In genomic region chr4:149715822-149716585, GRCh38 we compare ENCODE assay signal across 22 cellular contexts.
"Had no signal": no experiment of that assay in that cellular context is flagged by ENCODE, and none has a peak within 500 bp of the region (broad histone marks: within the 10 kb centered on the region; RNA-seq: fewer than 3 reads in every experiment).

No MANE protein-coding gene starts in this region.

- ATAC-seq: activated naive CD4-positive, alpha-beta T cell treated with anti-CD3 and anti-CD28 coated beads, Interleukin-2, amount 50 U/mL, for 72 hours; activated T-cell treated with anti-CD3 and anti-CD28 coated beads, Interleukin-2, amount 50 U/mL, for 4 hours; activated T-helper 17 cell treated with anti-CD3 and anti-CD28 coated beads, Interleukin-2, amount 50 U/mL, for 72 hours; foreskin keratinocyte; heart left ventricle; naive thymus-derived CD4-positive, alpha-beta T cell; right cardiac atrium; stimulated activated naive CD8-positive, alpha-beta T cell treated with anti-CD3 and anti-CD28 coated beads, Interleukin-15, Interleukin-2, amounts not matched to agents 100 U/mL and 50 U/mL, for 24 hours had no signal

- H3K4me3 ChIP-seq: esophagus muscularis mucosa, heart left ventricle, thoracic aorta had no signal

- H3K27me3 ChIP-seq: esophagus muscularis mucosa, foreskin keratinocyte, heart left ventricle had no signal

- DNase-seq: activated CD4-positive, alpha-beta memory T cell treated with anti-CD3 and anti-CD28 coated beads, Interleukin-2, amount 10 ng/mL, durations not matched to agents 7 days and 5 days; activated CD4-positive, alpha-beta T cell treated with anti-CD3 and anti-CD28 coated beads, Interleukin-2, amount 10 ng/mL, durations not matched to agents 7 days and 5 days; activated CD4-positive, CD25-positive, alpha-beta regulatory T cell treated with anti-CD3 and anti-CD28 coated beads, Interleukin-2, amount 50 U/mL, for 72 hours; activated gamma-delta T cell treated with Interleukin-2 at 50 U/mL for 16 hours; activated T-cell treated with anti-CD3 and anti-CD28 coated beads, Interleukin-2, amount 50 U/mL, for 4 hours; dermis blood vessel endothelial cell; effector CD4-positive, alpha-beta T cell; foreskin keratinocyte; hypothalamus; immature natural killer cell; midbrain; naive thymus-derived CD4-positive, alpha-beta T cell; occipital lobe; stimulated activated CD4-positive, alpha-beta T cell treated with anti-CD3 and anti-CD28 coated beads, Interleukin-2, amount 100 ng/mL, for 48 hours; stimulated activated naive CD8-positive, alpha-beta T cell treated with anti-CD3 and anti-CD28 coated beads, Interleukin-15, Interleukin-2, amounts not matched to agents 100 U/mL and 50 U/mL, for 24 hours had no signal

- H3K9me3 ChIP-seq: esophagus muscularis mucosa, thoracic aorta had no signal

- H3K9ac ChIP-seq: parathyroid adenoma had no signal

- H2AFZ ChIP-seq: parathyroid adenoma had no signal

- H3K4me1 ChIP-seq: foreskin keratinocyte, parathyroid adenoma had no signal

- H3K27ac ChIP-seq: esophagus muscularis mucosa, foreskin keratinocyte, heart left ventricle, parathyroid adenoma, thoracic aorta had no signal

- H3K36me3 ChIP-seq: esophagus muscularis mucosa, heart left ventricle, thoracic aorta had no signal
